Comparison of ENCODE assay signal across 12 cellular contexts in genomic region chr11:125257185-125257584, GRCh38.
DNase-seq lines count a peak whose midpoint lies in the region; FAIRE-seq and TF ChIP-seq lines count a peak whose summit lies in the region.
"Had no signal": no experiment of that assay in that cellular context is flagged by ENCODE, and none has a peak within 500 bp of the region (broad histone marks: within the 10 kb centered on the region; RNA-seq: fewer than 3 reads in every experiment).

No MANE protein-coding gene starts in this region.

- H2BK120ac ChIP-seq in H1 (replicated peaks; ENCODE audit: low read depth, low read length): no peak overlapping the region

- no peaks in the 10 kb centered on the region for H3K9me3 ChIP-seq in H1 (ENCODE audit: insufficient read depth in 2 of 2, low read depth in 1 of 2, low read length in 1 of 2)

- no peak for DNase-seq in GM12864 (ENCODE audit: low read depth)
- peak; percentile 46 for DNase-seq in OCI-M1 (lab: John Stamatoyannopoulos, UW)
- DNase-seq in H1 (ENCODE audit: low read depth in 1 of 2, low spot score in 2 of 2): peak in 1 of 2 experiments; percentile 59
- DNase-seq in posterior vena cava (ENCODE audit: low spot score): peak; percentile 47
- no peak for DNase-seq in NCI-H2107 treated with DMSO at 0.1 percent for 48 hours (lab: John Stamatoyannopoulos, UW; ENCODE audit: unreplicated experiment)
- DNase-seq in H4 (ENCODE audit: low spot score): no peak
- no peak for DNase-seq in activated T-cell treated with anti-CD3 and anti-CD28 coated beads for 4 hours
- DNase-seq: activated CD8-positive, alpha-beta memory T cell treated with anti-CD3 and anti-CD28 coated beads, Interleukin-2, amount 50 U/mL, for 48 hours; amniotic stem cell; KG1 had no signal

- intact Hi-C loops in posterior vena cava (cut with DNase I): no loop called here

- TF ChIP-seq RAD21 in H1 (IDR thresholded peaks at IDR 0.05 in 1 of 2, conservative IDR thresholded peaks at IDR 0.05 in 1 of 2; ENCODE audit: low read depth in 2 of 2, low read length in 2 of 2): peak; percentile 64 to 78

- H2BK5ac ChIP-seq in H1 (ENCODE audit: low read depth, low read length): no peak overlapping the region

- no peak overlapping the region for H4K91ac ChIP-seq in H1 (replicated peaks; ENCODE audit: insufficient read length, low read length)

- no peak overlapping the region for H4K5ac ChIP-seq in H1 (ENCODE audit: insufficient read length, low read depth, low read length)

- no peak overlapping the region for H3K9ac ChIP-seq in H1 (replicated peaks in 1 of 4; ENCODE audit: extremely low read depth in 1 of 4, low read depth in 3 of 4, low read length in 3 of 4)

- no peak overlapping the region for H3K23ac ChIP-seq in H1 (ENCODE audit: insufficient read length)

- no peak overlapping the region for H3K56ac ChIP-seq in H1 (replicated peaks; ENCODE audit: insufficient read length, low read depth, low read length)

- no peak overlapping the region for H3K14ac ChIP-seq in H1 (ENCODE audit: insufficient read length)

- H3K4me1 ChIP-seq in H1 (replicated peaks in 1 of 4; ENCODE audit: control insufficient read depth in 3 of 4, insufficient read depth in 4 of 4, low read length in 3 of 4): peaks cover 3 to 18% (median 7%) of the 10 kb centered on the region in 4 experiments; a peak in 6 of 7 replicates

- no peak overlapping the region for H2BK20ac ChIP-seq in H1 (ENCODE audit: low read length)

- CTCF ChIA-PET in H1 (lab: Charles Lee; ENCODE audit: partially characterized antibody): interaction anchor here (0.9 to 4.2 kb wide), 35 partner anchors 9 to 419 kb away, joined by 3 to 27 read pairs (median 5); partner anchors contain the start of gene PKNOX2

- no peak overlapping the region for H2AK5ac ChIP-seq in H1 (ENCODE audit: low read depth, low read length)

- H3K27me3 ChIP-seq in H1 (replicated peaks in 1 of 4; ENCODE audit: control insufficient read depth in 3 of 4, extremely low read depth in 1 of 4, insufficient read depth in 3 of 4, low read length in 3 of 4): peaks cover 0 to 11% (median 8%) of the 10 kb centered on the region in 4 experiments; a peak in 3 of 7 replicates

- H3K18ac ChIP-seq in H1 (ENCODE audit: extremely low read depth, low read length): no peak overlapping the region

- 0 out of 2 replicates have a peak overlapping the region, but pooled peaks have one; percentile 0 for H2BK15ac ChIP-seq in H1 (ENCODE audit: low read length)

- no peaks in the 10 kb centered on the region for H3K79me2 ChIP-seq in H1 (ENCODE audit: control insufficient read depth in 1 of 2, insufficient read depth in 2 of 2, low read length in 2 of 2)

- TF ChIP-seq EP300 in H1 (IDR thresholded peaks at IDR 0.05; ENCODE audit: borderline replicate concordance in 1 of 2, low read depth in 2 of 2, low read length in 2 of 2): no peak

- no peak overlapping the region for H3K27ac ChIP-seq in H1 (ENCODE audit: low read depth, low read length)

- H3K23me2 ChIP-seq in H1 (ENCODE audit: low read depth, low read length): peaks cover 1% of the 10 kb centered on the region; the same call in 1 of the 2 replicates

- H3K4me3 ChIP-seq in GM12864 (ENCODE audit: low read depth, low read length): no peak overlapping the region
- H3K4me3 ChIP-seq in H1 (ENCODE audit: extremely low read depth in 1 of 4, insufficient read depth in 2 of 4, low read depth in 3 of 4, low read length in 4 of 4): no peak overlapping the region

- no peaks in the 10 kb centered on the region for H4K20me1 ChIP-seq in H1 (replicated peaks in 1 of 2; ENCODE audit: control insufficient read depth in 1 of 2, insufficient read depth in 2 of 2, low read length in 2 of 2)

- H2AFZ ChIP-seq in H1 (ENCODE audit: low read length): no peak overlapping the region

- no peak overlapping the region for H2BK12ac ChIP-seq in H1 (ENCODE audit: low read depth, low read length)

- TF ChIP-seq POLR2A in H1 (IDR thresholded peaks at IDR 0.05; ENCODE audit: control extremely low read depth in 1 of 2, low read depth in 2 of 2, low read length in 2 of 2): no peak

- H3K36me3 ChIP-seq in H1 (ENCODE audit: control insufficient read depth in 2 of 4, insufficient read depth in 4 of 4, low read length in 3 of 4): no peaks in the 10 kb centered on the region; a peak in 1 of 8 replicates

- WGBS in H1 (ENCODE audit: extremely low coverage in 1 of 2, insufficient coverage in 1 of 2, insufficient read length in 1 of 2, insufficient replicate concordance in 2 of 2, low coverage in 1 of 2, low lambda C conversion rate in 2 of 2, missing lambda C conversion rate in 1 of 2), 2 experiments: 73% methylated on average over 7 of the region's 7 CpGs; no CpG with 5 or more reads in 1 of the 2 experiments

- no peak overlapping the region for H4K8ac ChIP-seq in H1 (ENCODE audit: extremely low read depth, insufficient read depth, low read length)

- H3K4ac ChIP-seq in H1 (replicated peaks; ENCODE audit: insufficient read length, low read depth, low read length): no peak overlapping the region

- FAIRE-seq in H1 (lab: Jason Lieb, UNC): peak; percentile 24
- FAIRE-seq: endometrium, TTC549 had no signal

- H3K4me2 ChIP-seq in H1 (ENCODE audit: insufficient read depth in 1 of 2, low read depth in 2 of 2, low read length in 2 of 2): no peak overlapping the region

- H3K79me1 ChIP-seq in H1 (ENCODE audit: low read depth, low read length): peaks cover 2% of the 10 kb centered on the region; the same call in 1 of the 2 replicates

- TF ChIP-seq CTCF in GM12864 (IDR thresholded peaks at IDR 0.05; ENCODE audit: low read depth, low read length, missing control alignments) (peak; percentile 21), H1 (IDR thresholded peaks at IDR 0.05; ENCODE audit: control extremely low read depth in 1 of 3, insufficient read depth in 1 of 3, low read depth in 1 of 3, low read length in 3 of 3) (peak; percentile 57 to 79 (median 68))

- POLR2A ChIA-PET in H1 (lab: Charles Lee; ENCODE audit: partially characterized antibody): interaction anchor here (1.7 kb wide), 1 partner anchor 17 kb away, joined by 3 read pairs; no protein-coding TSS in a partner anchor

TF ChIP-seq in H1, 55 proteins besides CTCF, POLR2A, EP300 and RAD21:
- no peak for TF ChIP-seq BCL11A (IDR thresholded peaks at IDR 0.05; ENCODE audit: low read depth in 2 of 2, low read length in 2 of 2)
- no peak for TF ChIP-seq RFX5 (IDR thresholded peaks at IDR 0.05; ENCODE audit: borderline replicate concordance, low read depth, low read length)
- no peak for TF ChIP-seq CBX5 (IDR thresholded peaks at IDR 0.05; ENCODE audit: low read depth, low read length)
- no peak for TF ChIP-seq NANOG (IDR thresholded peaks at IDR 0.05; ENCODE audit: insufficient read depth, low read depth, low read length, poor library complexity, severe bottlenecking)
- TF ChIP-seq YY1 (IDR thresholded peaks at IDR 0.05; ENCODE audit: low read depth, low read length): peak; percentile 71; the same call in 1 of the 2 replicates
- no peak for TF ChIP-seq RNF2 (IDR thresholded peaks at IDR 0.05; ENCODE audit: borderline replicate concordance, low read depth, low read length, missing control alignments, poor library complexity, severe bottlenecking)
- no peak for TF ChIP-seq SRF (IDR thresholded peaks at IDR 0.05; ENCODE audit: low read depth, low read length)

Comparison
In these comparisons a context has a peak if more than half of its experiments do, and no peak if none do; other contexts are left out.
1. DNase-seq: peak in OCI-M1 (single experiment) and posterior vena cava (single experiment); none in GM12864 (single experiment), NCI-H2107 treated with DMSO at 0.1 percent for 48 hours (single experiment), H4 (single experiment) and activated T-cell treated with anti-CD3 and anti-CD28 coated beads for 4 hours (single experiment).